ENCODE assay signal across 11 cellular contexts in the genomic region with DNA sequence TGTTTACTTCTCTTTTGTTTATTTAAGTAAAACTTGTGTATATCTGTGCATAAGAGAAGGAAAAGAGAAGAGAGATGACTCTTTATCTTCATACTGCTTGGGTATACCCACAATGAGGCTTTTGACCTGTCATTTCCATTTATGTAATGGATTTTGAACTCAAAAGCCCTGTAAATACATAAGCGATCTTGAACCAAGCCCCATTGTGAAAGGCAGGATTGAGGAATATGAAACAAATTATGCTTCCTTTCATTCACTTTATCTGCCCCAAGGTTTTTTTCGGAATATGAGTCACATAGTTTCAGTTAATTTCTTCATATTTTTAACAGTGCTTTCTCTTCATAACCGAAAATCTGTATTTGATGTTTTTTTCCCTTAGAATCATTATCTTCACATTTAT. TPM values are rescaled to one million over a fixed set of nuclear protein-coding genes. Genes with fewer than 3 reads are reported as not detected.
DNase-seq lines count a peak whose midpoint lies in the region; ATAC-seq, FAIRE-seq and TF ChIP-seq lines count a peak whose summit lies in the region.
"Had no signal": no experiment of that assay in that cellular context is flagged by ENCODE, and none has a peak within 500 bp of the region (broad histone marks: within the 10 kb centered on the region; RNA-seq: fewer than 3 reads in every experiment).

No MANE protein-coding gene starts in this region.

- peaks cover 49% of the 10 kb centered on the region for H3K79me2 ChIP-seq in astrocyte (ENCODE audit: insufficient read depth, low read length)

- H3K27me3 Mint-ChIP-seq in activated T-cell treated with anti-CD3 and anti-CD28 coated beads, Interleukin-2, amount 50 U/mL, for 4 hours (ENCODE audit: low read depth): no peaks in the 10 kb centered on the region
- no peaks in the 10 kb centered on the region for H3K27me3 Mint-ChIP-seq in astrocyte (ENCODE audit: low read depth, unreplicated experiment)

- TF ChIP-seq CTCF in astrocyte (IDR thresholded peaks at IDR 0.05; ENCODE audit: insufficient read depth, low read depth, low read length) (no peak), tibial nerve (IDR thresholded peaks at IDR 0.05) (no peak), prostate gland (IDR thresholded peaks at IDR 0.05) (no peak)

- H3K4me1 ChIP-seq in astrocyte (ENCODE audit: insufficient read depth, low read length) (peaks cover 15% of the 10 kb centered on the region), tibial nerve (peaks cover 0 to 48% (median 19%) of the 10 kb centered on the region in 4 donors), prostate gland (replicated peaks) (peaks cover 7% of the 10 kb centered on the region)

- no peak for TF ChIP-seq POLR2A in tibial nerve (IDR thresholded peaks at IDR 0.05)
- TF ChIP-seq POLR2A in prostate gland (IDR thresholded peaks at IDR 0.05): no peak

- H3K4me2 ChIP-seq in astrocyte (ENCODE audit: low read length): peak overlapping the region; percentile 66

- 15 to 21% methylated on average over 3 of the region's 3 CpGs for WGBS in tibial nerve, 2 donors
- WGBS in prostate gland: 79% methylated on average over 3 of the region's 3 CpGs

- H3K36me3 ChIP-seq in astrocyte (ENCODE audit: insufficient read depth, low read length) (peaks cover 5% of the 10 kb centered on the region), tibial nerve (peaks cover 0 to 17% (median 4%) of the 10 kb centered on the region in 3 donors), prostate gland (no peaks in the 10 kb centered on the region)

- H3K27ac ChIP-seq in astrocyte (ENCODE audit: low read depth, low read length): peak overlapping the region; percentile 60
- peak overlapping the region; percentile 8 to 91 (median 52) for H3K27ac ChIP-seq in tibial nerve
- H3K27ac ChIP-seq in prostate gland: no peak overlapping the region

- H3K9ac ChIP-seq in astrocyte (ENCODE audit: low read length): peak overlapping the region; percentile 47

- no peak overlapping the region for H3K27ac Mint-ChIP-seq in astrocyte (ENCODE audit: unreplicated experiment)

- H3K4me3 ChIP-seq in astrocyte (ENCODE audit: insufficient read depth, low read depth, low read length): no peak overlapping the region
- H3K4me3 ChIP-seq in tibial nerve: peak overlapping the region in 1 of 4 donors; percentile 14
- H3K4me3 ChIP-seq in prostate gland: no peak overlapping the region

- peak in 1 of 2 donors; percentile 28 for TF ChIP-seq EP300 in tibial nerve (IDR thresholded peaks at IDR 0.05)

- no peak overlapping the region for H2AFZ ChIP-seq in astrocyte (ENCODE audit: low read depth, low read length)

- H4K20me1 ChIP-seq in astrocyte (ENCODE audit: insufficient read depth, low read length): no peaks in the 10 kb centered on the region

- intact Hi-C loops in left colon (cut with DNase I, micrococcal nuclease) (no loop called here), prostate gland (cut with DNase I) (no loop called here), posterior vena cava (cut with DNase I) (no loop called here)

- ATAC-seq in activated T-cell treated with anti-CD3 and anti-CD28 coated beads, Interleukin-2, amount 50 U/mL, for 4 hours: peak; percentile 35 to 43
- peak; percentile 36 for ATAC-seq in left colon

- peaks cover 66% of the 10 kb centered on the region for H3K4me1 Mint-ChIP-seq in activated T-cell treated with anti-CD3 and anti-CD28 coated beads, Interleukin-2, amount 50 U/mL, for 4 hours (ENCODE audit: low read depth)
- H3K4me1 Mint-ChIP-seq in astrocyte (ENCODE audit: low read depth, unreplicated experiment): peaks cover 3% of the 10 kb centered on the region

- peaks cover 43% of the 10 kb centered on the region for H3K36me3 Mint-ChIP-seq in activated T-cell treated with anti-CD3 and anti-CD28 coated beads, Interleukin-2, amount 50 U/mL, for 4 hours (ENCODE audit: insufficient read depth)
- H3K36me3 Mint-ChIP-seq in astrocyte (ENCODE audit: low read depth, unreplicated experiment): peaks cover 11% of the 10 kb centered on the region

- no peak for DNase-seq in activated T-cell treated with anti-CD3 and anti-CD28 coated beads, Interleukin-2, amount 50 U/mL, for 4 hours
- no peak for DNase-seq in activated T-cell treated with anti-CD3 and anti-CD28 coated beads, Interleukin-2, amount 50 U/mL, for 1 hour
- DNase-seq in astrocyte (ENCODE audit: low read depth) (peak; percentile 34), left colon (no peak), tibial nerve (ENCODE audit: low spot score in 2 of 2) (no peak), prostate gland (ENCODE audit: low spot score) (no peak), posterior vena cava (ENCODE audit: low spot score) (no peak), iPS-NIHi11 (ENCODE audit: low spot score) (no peak)
- DNase-seq: H7; RPMI8226; stimulated activated CD4-positive, alpha-beta T cell treated with anti-CD3 and anti-CD28 coated beads, Interleukin-2, amount 100 ng/mL, for 48 hours had no signal

- H3K27me3 ChIP-seq in astrocyte (ENCODE audit: insufficient read depth, low read length): no peaks in the 10 kb centered on the region
- H3K27me3 ChIP-seq in tibial nerve: no peaks in the 10 kb centered on the region
- H3K27me3 ChIP-seq in prostate gland (replicated peaks; ENCODE audit: insufficient read depth): no peaks in the 10 kb centered on the region

- H3K4me3 Mint-ChIP-seq in activated T-cell treated with anti-CD3 and anti-CD28 coated beads, Interleukin-2, amount 50 U/mL, for 4 hours: no peak overlapping the region
- H3K4me3 Mint-ChIP-seq in astrocyte (ENCODE audit: unreplicated experiment): no peak overlapping the region

- FAIRE-seq in astrocyte (lab: Jason Lieb, UNC): no peak

- no peaks in the 10 kb centered on the region for H3K9me3 ChIP-seq in astrocyte (ENCODE audit: insufficient read depth, low read depth, low read length)
- peaks cover 0 to 6% (median 0%) of the 10 kb centered on the region in 4 donors for H3K9me3 ChIP-seq in tibial nerve
- no peaks in the 10 kb centered on the region for H3K9me3 ChIP-seq in prostate gland

- H3K9me3 Mint-ChIP-seq in activated T-cell treated with anti-CD3 and anti-CD28 coated beads, Interleukin-2, amount 50 U/mL, for 4 hours: peaks cover 6% of the 10 kb centered on the region
- no peaks in the 10 kb centered on the region for H3K9me3 Mint-ChIP-seq in astrocyte (ENCODE audit: unreplicated experiment)

RNA-seq across cellular contexts. Expression of gene CNST, which starts 21.4 kb away (rescaled TPM):
- total RNA-seq in activated T-cell treated with anti-CD3 and anti-CD28 coated beads, Interleukin-2, amount 50 U/mL, for 4 hours: 10 to 100 TPM; 32.1 to 33.5 (median 32.3) TPM
- total RNA-seq in astrocyte (14.2 and 19.8 TPM in 2 replicates), left colon (10 to 100 TPM; 40.2 to 45.0 TPM), tibial nerve (10 to 100 TPM; 16.5 to 20.3 (median 17.9) TPM), prostate gland (10 to 100 TPM; 19.4 to 52.6 TPM), posterior vena cava (10 to 100 TPM; 27.9 to 29.8 TPM)

RNA-seq across cellular contexts. Expression of gene TFB2M, which starts 21.5 kb away (rescaled TPM):
- 10 to 100 TPM; 41.7 to 45.8 (median 42.8) TPM for total RNA-seq in activated T-cell treated with anti-CD3 and anti-CD28 coated beads, Interleukin-2, amount 50 U/mL, for 4 hours
- total RNA-seq in astrocyte: 16.3 and 17.3 TPM in 2 replicates
- 10 to 100 TPM; 10.2 to 12.3 TPM for total RNA-seq in left colon
- total RNA-seq in tibial nerve: 1 to 10 TPM; 4.2 to 8.8 (median 7.6) TPM
- total RNA-seq in prostate gland: 10 to 100 TPM; 10.3 to 15.1 TPM
- 1 to 10 TPM; 6.9 to 7.3 TPM for total RNA-seq in posterior vena cava

Comparison
In these comparisons a context has a peak if more than half of its experiments do, and no peak if none do; other contexts are left out.
1. H3K27ac ChIP-seq: peak in astrocyte (single experiment) and tibial nerve (4 of 4); none in prostate gland (0 of 2).